In the genomic region with DNA sequence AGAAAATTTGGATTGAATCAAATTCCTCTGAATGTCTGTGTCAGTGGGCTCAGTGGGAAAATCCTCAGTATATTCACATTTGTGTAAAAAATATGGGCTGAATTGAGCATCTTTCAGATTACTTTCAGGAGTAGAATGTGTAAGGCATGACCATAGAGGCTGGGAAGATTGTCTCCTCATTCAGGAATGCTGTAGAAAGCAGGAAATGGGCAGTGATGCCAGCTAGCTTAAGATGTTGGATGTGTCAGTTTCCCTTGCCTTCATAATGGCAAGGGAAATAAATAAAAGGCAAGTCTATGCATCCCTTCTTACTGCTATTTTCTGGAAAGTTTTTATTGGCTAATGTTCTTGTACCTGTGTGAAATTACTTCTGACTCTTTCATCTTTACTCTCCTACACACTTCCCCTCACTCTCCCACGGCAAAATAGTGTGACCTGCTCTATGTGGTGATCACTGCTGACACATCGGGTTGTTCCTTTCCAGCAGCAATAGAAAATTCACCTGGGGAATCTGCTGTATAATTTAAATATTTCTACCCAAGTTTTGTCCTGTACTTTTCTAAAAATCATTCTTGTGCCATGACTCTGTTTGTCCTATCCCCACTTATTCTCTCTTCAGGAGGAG, we compare ENCODE assay signal across 1 cellular context.
TF ChIP-seq lines count a peak whose summit lies in the region.

No MANE protein-coding gene starts in this region.

TF ChIP-seq in GM12878, 131 proteins besides CTCF, POLR2A, EP300 and RAD21 (continued from another document):
- TF ChIP-seq, protein P1, sequence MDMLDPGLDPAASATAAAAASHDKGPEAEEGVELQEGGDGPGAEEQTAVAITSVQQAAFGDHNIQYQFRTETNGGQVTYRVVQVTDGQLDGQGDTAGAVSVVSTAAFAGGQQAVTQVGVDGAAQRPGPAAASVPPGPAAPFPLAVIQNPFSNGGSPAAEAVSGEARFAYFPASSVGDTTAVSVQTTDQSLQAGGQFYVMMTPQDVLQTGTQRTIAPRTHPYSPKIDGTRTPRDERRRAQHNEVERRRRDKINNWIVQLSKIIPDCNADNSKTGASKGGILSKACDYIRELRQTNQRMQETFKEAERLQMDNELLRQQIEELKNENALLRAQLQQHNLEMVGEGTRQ (IDR thresholded peaks at IDR 0.05; ENCODE audit: borderline replicate concordance, low read depth, low read length), result no peak
- TF ChIP-seq GABPA (IDR thresholded peaks at IDR 0.05; ENCODE audit: low read depth), result no peak
- TF ChIP-seq, protein P2, sequence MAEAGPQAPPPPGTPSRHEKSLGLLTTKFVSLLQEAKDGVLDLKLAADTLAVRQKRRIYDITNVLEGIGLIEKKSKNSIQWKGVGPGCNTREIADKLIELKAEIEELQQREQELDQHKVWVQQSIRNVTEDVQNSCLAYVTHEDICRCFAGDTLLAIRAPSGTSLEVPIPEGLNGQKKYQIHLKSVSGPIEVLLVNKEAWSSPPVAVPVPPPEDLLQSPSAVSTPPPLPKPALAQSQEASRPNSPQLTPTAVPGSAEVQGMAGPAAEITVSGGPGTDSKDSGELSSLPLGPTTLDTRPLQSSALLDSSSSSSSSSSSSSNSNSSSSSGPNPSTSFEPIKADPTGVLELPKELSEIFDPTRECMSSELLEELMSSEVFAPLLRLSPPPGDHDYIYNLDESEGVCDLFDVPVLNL (IDR thresholded peaks at IDR 0.05; ENCODE audit: low read depth, low read length), result no peak
